ENCODE assay signal across 21 cellular contexts in the genomic region with DNA sequence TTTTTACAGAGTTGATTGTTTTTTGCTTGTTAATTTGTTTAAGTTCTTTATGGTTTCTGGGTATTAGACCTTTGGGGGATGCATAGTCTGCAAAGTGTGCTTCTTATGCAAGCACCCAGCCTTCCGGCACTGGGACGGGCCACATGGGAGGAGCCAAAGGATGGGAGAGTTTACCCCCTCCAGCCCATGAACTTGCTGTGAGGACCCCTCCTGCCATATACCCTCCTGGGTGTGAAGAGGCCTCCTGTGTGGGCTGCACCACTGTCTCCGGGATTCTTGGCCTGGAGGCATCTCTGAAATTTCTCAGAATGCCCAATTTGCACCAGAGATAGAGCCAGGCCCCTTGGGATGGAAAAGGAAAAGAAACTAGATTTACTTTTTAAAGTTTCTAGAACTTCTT.
"Had no signal": no experiment of that assay in that cellular context is flagged by ENCODE, and none has a peak within 500 bp of the region (broad histone marks: within the 10 kb centered on the region; RNA-seq: fewer than 3 reads in every experiment).

No MANE protein-coding gene starts in this region.

- DNase-seq: colonic mucosa; cortex of kidney; dermis blood vessel endothelial cell; dorsolateral prefrontal cortex; effector CD4-positive, alpha-beta T cell; effector CD8-positive, alpha-beta T cell; effector memory CD4-positive, alpha-beta T cell; effector memory CD8-positive, alpha-beta T cell; endodermal cell; erythroblast; esophagus squamous epithelium; foreskin fibroblast; foreskin keratinocyte; foreskin melanocyte; gastrocnemius medialis; glutamatergic neuron; head of caudate nucleus; heart left ventricle; heart right ventricle had no signal

- H3K27ac ChIP-seq: colonic mucosa, dorsolateral prefrontal cortex, epithelial cell of prostate, esophagus squamous epithelium, foreskin keratinocyte, gastrocnemius medialis, gastroesophageal sphincter, heart left ventricle, heart right ventricle had no signal

- H3K27me3 ChIP-seq: colonic mucosa, dorsolateral prefrontal cortex, esophagus squamous epithelium, foreskin keratinocyte, gastrocnemius medialis, gastroesophageal sphincter, heart left ventricle, heart right ventricle had no signal

- H3K4me1 ChIP-seq: colonic mucosa, esophagus squamous epithelium, gastroesophageal sphincter had no signal

- H3K9me3 ChIP-seq: colonic mucosa, esophagus squamous epithelium, gastrocnemius medialis, gastroesophageal sphincter, heart right ventricle had no signal

- H3K36me3 ChIP-seq: colonic mucosa, esophagus squamous epithelium, gastrocnemius medialis, gastroesophageal sphincter, heart left ventricle, heart right ventricle had no signal

- H3K4me3 ChIP-seq: colonic mucosa, dorsolateral prefrontal cortex, esophagus squamous epithelium, gastrocnemius medialis, gastroesophageal sphincter, heart left ventricle, heart right ventricle had no signal
